14 cellular contexts compared by ENCODE assay signal in the genomic region with DNA sequence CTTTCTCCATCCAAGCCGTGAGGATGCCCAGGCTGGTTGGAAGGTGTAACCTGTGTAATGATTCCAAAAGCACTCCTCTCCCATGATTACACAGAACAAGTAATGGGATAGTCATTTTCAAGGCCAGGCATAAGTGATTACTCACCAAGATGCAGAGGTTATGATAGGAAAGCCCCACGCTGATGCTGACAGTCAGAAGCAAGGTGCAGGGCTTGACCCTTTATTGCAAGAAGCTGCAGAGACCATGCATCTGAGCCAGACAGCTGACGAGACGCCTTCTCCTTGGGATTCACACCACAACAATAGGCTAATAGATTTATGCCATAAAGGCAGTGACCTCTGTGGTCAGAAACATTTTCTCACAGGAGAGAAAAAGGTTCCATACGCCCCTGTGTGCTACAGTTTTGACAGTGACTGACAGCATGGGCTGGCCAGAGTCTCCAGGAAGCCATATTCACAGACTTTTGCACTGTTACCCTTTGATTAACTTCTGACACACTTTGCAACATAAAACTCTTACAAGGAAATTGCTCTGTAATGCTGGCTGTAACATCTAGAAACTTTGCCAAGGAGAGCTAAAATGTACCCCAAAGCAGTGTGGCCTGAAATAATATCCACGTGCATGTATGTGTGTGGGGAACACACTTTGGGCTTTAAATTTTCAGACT.
"Had no signal": no experiment of that assay in that cellular context is flagged by ENCODE, and none has a peak within 500 bp of the region (broad histone marks: within the 10 kb centered on the region; RNA-seq: fewer than 3 reads in every experiment).

No MANE protein-coding gene starts in this region.

- H3K36me3 ChIP-seq: cardiac muscle cell, esophagus muscularis mucosa, neural progenitor cell, ovary, thoracic aorta had no signal

- H3K4me3 ChIP-seq: cardiac muscle cell, esophagus muscularis mucosa, neural progenitor cell, ovary, thoracic aorta had no signal

- H3K27ac ChIP-seq: cardiac muscle cell, esophagus muscularis mucosa, neural progenitor cell, ovary had no signal

- H3K4me1 ChIP-seq: esophagus muscularis mucosa, neural progenitor cell had no signal

- H3K9me3 ChIP-seq: ovary, thoracic aorta had no signal

- H3K27me3 ChIP-seq: cardiac muscle cell, esophagus muscularis mucosa, neural progenitor cell, ovary had no signal

- ATAC-seq: activated CD4-positive, CD25-positive, alpha-beta regulatory T cell treated with anti-CD3 and anti-CD28 coated beads, Interleukin-2, amount 50 U/mL, for 24 hours; activated T-helper 17 cell treated with anti-CD3 and anti-CD28 coated beads, Interleukin-2, amount 50 U/mL, for 72 hours; stimulated activated effector memory CD8-positive, alpha-beta T cell treated with anti-CD3 and anti-CD28 coated beads, Interleukin-12 subunit alpha, Interleukin-12 subunit beta, amount 100 ng/mL, for 72 hours had no signal

- DNase-seq: activated naive CD4-positive, alpha-beta T cell treated with Interleukin-2 at 50 U/mL for 16 hours; aorta; hippocampal formation; kidney; ovary; stimulated activated CD4-positive, alpha-beta T cell treated with anti-CD3 and anti-CD28 coated beads, Interleukin-12 subunit alpha, Interleukin-12 subunit beta, amount 100 ng/mL, for 4 hours; stimulated activated CD4-positive, alpha-beta T cell treated with anti-CD3 and anti-CD28 coated beads, Interleukin-2, amount 100 ng/mL, for 24 hours had no signal
